ENCODE assay signal across 1 cellular context in genomic region chr16:27463741-27464662, GRCh38.
TF ChIP-seq lines count a peak whose summit lies in the region.

No MANE protein-coding gene starts in this region.

TF ChIP-seq in WTC11, 78 proteins besides CTCF, POLR2A, EP300 and RAD21 (continued from another document):
- TF ChIP-seq E2F1 (CRISPR knock-in tag; IDR thresholded peaks at IDR 0.05) = no peak
- TF ChIP-seq ZNF219 (CRISPR knock-in tag; IDR thresholded peaks at IDR 0.05; ENCODE audit: borderline replicate concordance) = no peak
